ENCODE assay signal across 17 cellular contexts in genomic region chr3:187006884-187007630, GRCh38.
DNase-seq lines count a peak whose midpoint lies in the region; ATAC-seq and TF ChIP-seq lines count a peak whose summit lies in the region.
"Had no signal": no experiment of that assay in that cellular context is flagged by ENCODE, and none has a peak within 500 bp of the region (broad histone marks: within the 10 kb centered on the region; RNA-seq: fewer than 3 reads in every experiment).

No MANE protein-coding gene starts in this region.

- H3K9me3 Mint-ChIP-seq in activated naive CD4-positive, alpha-beta T cell treated with anti-CD3 and anti-CD28 coated beads, Interleukin-2, amount 50 U/mL, for 72 hours, result peaks cover 15 to 27% of the 10 kb centered on the region in 2 donors

- no peak for TF ChIP-seq POLR2A in adrenal gland (IDR thresholded peaks at IDR 0.05)

- peak; percentile 84 to 92 for ATAC-seq in activated naive CD4-positive, alpha-beta T cell treated with anti-CD3 and anti-CD28 coated beads, Interleukin-2, amount 50 U/mL, for 72 hours
- ATAC-seq in GM21825 (IDR thresholded peaks at IDR 0.05; ENCODE audit: unreplicated experiment), result no peak
- ATAC-seq: HepG2, left lung, SK-N-SH treated with all-trans-retinoic acid at 6 μM for 48 hours had no signal

- H3K9me3 ChIP-seq in neutrophil (no peaks in the 10 kb centered on the region), colonic mucosa (no peaks in the 10 kb centered on the region), adrenal gland (replicated peaks in 1 of 3) (no peaks in the 10 kb centered on the region)
- H3K9me3 ChIP-seq: left lung had no signal

- H3K4me1 ChIP-seq in neutrophil (ENCODE audit: control insufficient read depth in 1 of 2, insufficient read depth in 1 of 2, low read depth in 1 of 2, low read length in 1 of 2) (peaks cover 35 to 48% of the 10 kb centered on the region in 2 experiments), colonic mucosa (no peaks in the 10 kb centered on the region), adrenal gland (replicated peaks in 1 of 2) (peaks cover 0 to 5% of the 10 kb centered on the region in 2 donors)
- H3K4me1 ChIP-seq: transverse colon had no signal

- H3K27me3 ChIP-seq in neutrophil (no peaks in the 10 kb centered on the region), colonic mucosa (no peaks in the 10 kb centered on the region), adrenal gland (no peaks in the 10 kb centered on the region)
- H3K27me3 ChIP-seq: brain microvascular endothelial cell, left lung, transverse colon had no signal

- peak; percentile 49 for DNase-seq in SIG-M5 treated with dmso at 0.1 percent for 504 hours (lab: John Stamatoyannopoulos, UW; ENCODE audit: unreplicated experiment)
- no peak for DNase-seq in SIG-M5 (lab: John Stamatoyannopoulos, UW)
- peak; percentile 46 for DNase-seq in M059J (ENCODE audit: low read depth)
- DNase-seq in activated naive CD4-positive, alpha-beta T cell treated with anti-CD3 and anti-CD28 coated beads, Interleukin-2, amount 50 U/mL, for 72 hours (ENCODE audit: low spot score in 2 of 2), result no peak
- DNase-seq in colonic mucosa, result no peak
- no peak for DNase-seq in adrenal gland
- DNase-seq: brain microvascular endothelial cell, DMS153, head of caudate nucleus, left lung, NCI-H2081 treated with DMSO at 0.1 percent for 48 hours, transverse colon had no signal

- H3K27ac ChIP-seq in neutrophil (peak overlapping the region; percentile 66), colonic mucosa (no peak overlapping the region), adrenal gland (no peak overlapping the region)
- H3K27ac ChIP-seq: brain microvascular endothelial cell, transverse colon had no signal

- intact Hi-C loops in colonic mucosa (cut with DNase I), result no loop called here
- intact Hi-C loops in adrenal gland (cut with DNase I), result no loop called here

- no peak overlapping the region for H3K9ac ChIP-seq in colonic mucosa (ENCODE audit: low read depth in 2 of 2, low read length in 2 of 2)

- H3K36me3 Mint-ChIP-seq in activated naive CD4-positive, alpha-beta T cell treated with anti-CD3 and anti-CD28 coated beads, Interleukin-2, amount 50 U/mL, for 72 hours, result peaks cover 24 to 62% of the 10 kb centered on the region in 2 donors

- peak overlapping the region; percentile 11 to 17 for H3K27ac Mint-ChIP-seq in activated naive CD4-positive, alpha-beta T cell treated with anti-CD3 and anti-CD28 coated beads, Interleukin-2, amount 50 U/mL, for 72 hours

- H3K36me3 ChIP-seq in neutrophil (no peaks in the 10 kb centered on the region), colonic mucosa (no peaks in the 10 kb centered on the region), adrenal gland (replicated peaks in 1 of 2) (no peaks in the 10 kb centered on the region)
- H3K36me3 ChIP-seq: brain microvascular endothelial cell, left lung, transverse colon had no signal

- peak overlapping the region in 1 of 2 experiments; percentile 12 for H3K4me3 ChIP-seq in neutrophil (ENCODE audit: low read depth in 1 of 2, low read length in 1 of 2)
- no peak overlapping the region for H3K4me3 ChIP-seq in colonic mucosa
- no peak overlapping the region for H3K4me3 ChIP-seq in adrenal gland
- H3K4me3 ChIP-seq: left lung, skin epidermis, transverse colon had no signal

- WGBS in adrenal gland, 4 donors, result 65 to 71% (median 69%) methylated on average over 2 of the region's 2 CpGs

- no peak for TF ChIP-seq CTCF in neutrophil (IDR thresholded peaks at IDR 0.05)
- no peak for TF ChIP-seq CTCF in colonic mucosa (IDR thresholded peaks at IDR 0.05)
- no peak for TF ChIP-seq CTCF in adrenal gland (IDR thresholded peaks at IDR 0.05)

Comparison
In these comparisons a context has a peak if more than half of its experiments do, and no peak if none do; other contexts are left out.
1. DNase-seq: peak in SIG-M5 treated with dmso at 0.1 percent for 504 hours (single experiment) and M059J (single experiment); none in SIG-M5 (single experiment), activated naive CD4-positive, alpha-beta T cell treated with anti-CD3 and anti-CD28 coated beads, Interleukin-2, amount 50 U/mL, for 72 hours (0 of 2), colonic mucosa (single experiment) and adrenal gland (0 of 7).